ENCODE assay signal across 1 cellular context in the genomic region with DNA sequence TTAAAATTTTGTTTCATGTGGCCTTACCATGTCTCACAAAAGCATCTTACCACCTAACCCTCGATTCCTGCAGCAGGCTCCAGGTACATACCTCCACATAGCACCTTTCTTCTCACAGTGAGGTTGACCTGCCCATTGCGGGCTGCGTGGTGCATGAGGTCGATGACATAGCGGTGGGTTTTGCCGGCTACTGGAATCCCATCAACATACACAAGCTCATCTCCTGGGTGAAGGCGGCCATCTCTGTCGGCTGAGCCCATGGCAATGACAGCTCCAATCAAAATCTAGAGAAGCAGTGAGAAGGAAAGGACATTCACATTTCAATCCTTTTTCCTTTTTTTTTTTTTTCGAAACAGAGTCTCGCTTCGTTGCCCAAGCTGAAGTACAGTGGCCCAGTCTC.
TF ChIP-seq lines count a peak whose summit lies in the region.

No MANE protein-coding gene starts in this region.

TF ChIP-seq in H1, 55 proteins besides CTCF, POLR2A, EP300 and RAD21:
- TF ChIP-seq HDAC6 (IDR thresholded peaks at IDR 0.05; ENCODE audit: low read depth, low read length) (no peak), MAFK (IDR thresholded peaks at IDR 0.05; ENCODE audit: low read depth, low read length) (no peak)
- TF ChIP-seq, protein P1, sequence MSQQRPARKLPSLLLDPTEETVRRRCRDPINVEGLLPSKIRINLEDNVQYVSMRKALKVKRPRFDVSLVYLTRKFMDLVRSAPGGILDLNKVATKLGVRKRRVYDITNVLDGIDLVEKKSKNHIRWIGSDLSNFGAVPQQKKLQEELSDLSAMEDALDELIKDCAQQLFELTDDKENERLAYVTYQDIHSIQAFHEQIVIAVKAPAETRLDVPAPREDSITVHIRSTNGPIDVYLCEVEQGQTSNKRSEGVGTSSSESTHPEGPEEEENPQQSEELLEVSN (IDR thresholded peaks at IDR 0.05): no peak
